Comparison of ENCODE assay signal across 1 cellular context in genomic region chr1:24413350-24414163, GRCh38.
TF ChIP-seq lines count a peak whose summit lies in the region.

STPG1 (minus strand) TSS chr1:24413782; CDS start chr1:24401388, 12,394 bp downstream.

TF ChIP-seq in HepG2, 621 proteins besides CTCF, POLR2A, EP300 and RAD21 (continued from another document and continues in another):
- TF ChIP-seq ZBTB39 (CRISPR knock-in tag; IDR thresholded peaks at IDR 0.05) (no peak), PATZ1 (CRISPR knock-in tag; IDR thresholded peaks at IDR 0.05) (no peak; the same call in 1 of the 2 replicates), HNF4G (IDR thresholded peaks at IDR 0.05; ENCODE audit: borderline replicate concordance, low read depth, low read length) (no peak), HNF4G (CRISPR knock-in tag; IDR thresholded peaks at IDR 0.05; ENCODE audit: borderline replicate concordance, low read depth) (no peak), KDM1A (CRISPR knock-in tag; IDR thresholded peaks at IDR 0.05) (no peak), DMAP1 (CRISPR knock-in tag; IDR thresholded peaks at IDR 0.05) (peak; percentile 69; the same call in 1 of the 2 replicates), ZNF232 (CRISPR knock-in tag; IDR thresholded peaks at IDR 0.05; ENCODE audit: borderline replicate concordance) (0 out of 2 replicates have a peak, but pooled peaks have one; percentile 53), ZNF142 (CRISPR knock-in tag; IDR thresholded peaks at IDR 0.05) (0 out of 2 replicates have a peak, but pooled peaks have one; percentile 22), ZNF563 (CRISPR knock-in tag; IDR thresholded peaks at IDR 0.05) (peak; percentile 85; the same call in 1 of the 2 replicates), USF2 (IDR thresholded peaks at IDR 0.05; ENCODE audit: low read depth, low read length) (no peak), USF2 (CRISPR knock-in tag; IDR thresholded peaks at IDR 0.05; ENCODE audit: borderline replicate concordance) (0 out of 2 replicates have a peak, but pooled peaks have one; percentile 17), REPIN1 (CRISPR knock-in tag; IDR thresholded peaks at IDR 0.05; ENCODE audit: borderline replicate concordance, low read depth) (no peak), ZNF710 (CRISPR knock-in tag; IDR thresholded peaks at IDR 0.05; ENCODE audit: borderline replicate concordance) (no peak), SRSF4 (IDR thresholded peaks at IDR 0.05; ENCODE audit: low read depth, low read length, poor library complexity, severe bottlenecking) (no peak), BCL6 (CRISPR knock-in tag; IDR thresholded peaks at IDR 0.05) (no peak), PCBP2 (optimal IDR thresholded peaks at IDR 0.05; ENCODE audit: low read depth, low read length, poor library complexity, severe bottlenecking) (no peak), ZNF251 (CRISPR knock-in tag; IDR thresholded peaks at IDR 0.05) (no peak), CAMTA2 (CRISPR knock-in tag; IDR thresholded peaks at IDR 0.05; ENCODE audit: borderline replicate concordance) (no peak), ZNF597 (CRISPR knock-in tag; IDR thresholded peaks at IDR 0.05) (no peak), ZNF670 (CRISPR knock-in tag; IDR thresholded peaks at IDR 0.05; ENCODE audit: borderline replicate concordance) (no peak), ZNF572 (CRISPR knock-in tag; IDR thresholded peaks at IDR 0.05) (no peak), PHF20 (CRISPR knock-in tag; IDR thresholded peaks at IDR 0.05) (peak; percentile 66), ISL2 (CRISPR knock-in tag; IDR thresholded peaks at IDR 0.05) (0 out of 2 replicates have a peak, but pooled peaks have one; percentile 35), NCOA2 (CRISPR knock-in tag; IDR thresholded peaks at IDR 0.05) (0 out of 2 replicates have a peak, but pooled peaks have one; percentile 12), ZNF644 (CRISPR knock-in tag; IDR thresholded peaks at IDR 0.05; ENCODE audit: low read depth) (0 out of 2 replicates have a peak, but pooled peaks have one; percentile 26), ZNF605 (CRISPR knock-in tag; IDR thresholded peaks at IDR 0.05) (peak; percentile 52; the same call in 1 of the 2 replicates), TBP (CRISPR knock-in tag; IDR thresholded peaks at IDR 0.05) (no peak), DPF2 (CRISPR knock-in tag; IDR thresholded peaks at IDR 0.05; ENCODE audit: borderline replicate concordance, low read depth) (no peak), FOXA1 (IDR thresholded peaks at IDR 0.05) (no peak), FOXA1 (CRISPR knock-in tag; IDR thresholded peaks at IDR 0.05) (no peak; the same call in 1 of the 2 replicates), POGZ (CRISPR knock-in tag; IDR thresholded peaks at IDR 0.05) (no peak), ZNF83 (CRISPR knock-in tag; IDR thresholded peaks at IDR 0.05; ENCODE audit: borderline replicate concordance) (no peak), MNT (IDR thresholded peaks at IDR 0.05) (no peak), ZSCAN12 (CRISPR knock-in tag; IDR thresholded peaks at IDR 0.05) (no peak), ZXDC (CRISPR knock-in tag; IDR thresholded peaks at IDR 0.05) (0 out of 2 replicates have a peak, but pooled peaks have one; percentile 62), ZMYM3 (CRISPR knock-in tag; IDR thresholded peaks at IDR 0.05) (no peak), ZNF207 (IDR thresholded peaks at IDR 0.05; ENCODE audit: borderline replicate concordance) (no peak), ADNP (CRISPR knock-in tag; IDR thresholded peaks at IDR 0.05) (no peak), PHB2 (IDR thresholded peaks at IDR 0.05; ENCODE audit: partially characterized antibody) (no peak), MYNN (CRISPR knock-in tag; IDR thresholded peaks at IDR 0.05; ENCODE audit: low read depth) (0 out of 2 replicates have a peak, but pooled peaks have one; percentile 20), SMAD9 (CRISPR knock-in tag; IDR thresholded peaks at IDR 0.05) (no peak), ZNF614 (CRISPR knock-in tag; IDR thresholded peaks at IDR 0.05; ENCODE audit: borderline replicate concordance) (no peak), ZNF17 (CRISPR knock-in tag; IDR thresholded peaks at IDR 0.05) (no peak), JDP2 (CRISPR knock-in tag; IDR thresholded peaks at IDR 0.05; ENCODE audit: borderline replicate concordance) (no peak), CENPT (CRISPR knock-in tag; IDR thresholded peaks at IDR 0.05; ENCODE audit: low read depth) (no peak), SIX1 (CRISPR knock-in tag; IDR thresholded peaks at IDR 0.05; ENCODE audit: borderline replicate concordance) (no peak)
